13 cellular contexts compared by ENCODE assay signal in genomic region chr2:13543550-13543949, GRCh38.
DNase-seq lines count a peak whose midpoint lies in the region; ATAC-seq and TF ChIP-seq lines count a peak whose summit lies in the region.
"Had no signal": no experiment of that assay in that cellular context is flagged by ENCODE, and none has a peak within 500 bp of the region (broad histone marks: within the 10 kb centered on the region; RNA-seq: fewer than 3 reads in every experiment).

No MANE protein-coding gene starts in this region.

- no peak overlapping the region for H3K4me2 ChIP-seq in PC-3 (ENCODE audit: low read length)

- no peak for DNase-seq in GM19240 (ENCODE audit: insufficient read length, low spot score)
- DNase-seq in PC-3, result no peak
- no peak for DNase-seq in SIG-M5 treated with dmso at 0.1 percent for 504 hours (lab: John Stamatoyannopoulos, UW; ENCODE audit: unreplicated experiment)
- no peak for DNase-seq in activated CD4-positive, alpha-beta T cell treated with anti-CD3 and anti-CD28 coated beads, Interleukin-2, amount 50 U/mL, for 4 hours
- DNase-seq: activated T-cell treated with anti-CD3 and anti-CD28 coated beads, Interleukin-2, amount 50 U/mL, for 48 hours; dorsolateral prefrontal cortex; NCI-H1436 had no signal

- POLR2A ChIA-PET in PC-3 (lab: Charles Lee; ENCODE audit: unreplicated experiment), result no interaction called here

- no peaks in the 10 kb centered on the region for H3F3A ChIP-seq in PC-3 (ENCODE audit: low read length, unreplicated experiment)

- intact Hi-C loops in PC-3 (cut with micrococcal nuclease), result no loop called here

- H2AFZ ChIP-seq in PC-3 (ENCODE audit: low read length), result no peak overlapping the region

- peaks cover 9% of the 10 kb centered on the region for H3K4me1 ChIP-seq in PC-3 (ENCODE audit: insufficient read depth, low read length)
- H3K4me1 ChIP-seq: ascending aorta had no signal

- no peaks in the 10 kb centered on the region for H3K36me3 ChIP-seq in PC-3 (ENCODE audit: low read depth, low read length)
- H3K36me3 ChIP-seq: ascending aorta had no signal

- BruUV-seq in PC-3 (replicated peaks; lab: Mats Ljungman, UMichigan), result no TSS peak

- no peak overlapping the region for H3K27ac ChIP-seq in PC-3 (ENCODE audit: low read length)
- H3K27ac ChIP-seq: ascending aorta, dorsolateral prefrontal cortex had no signal

- TF ChIP-seq CTCF in PC-3 (conservative IDR thresholded peaks at IDR 0.05; ENCODE audit: low read depth, low read length), result no peak

- no peaks in the 10 kb centered on the region for H4K20me1 ChIP-seq in PC-3 (ENCODE audit: low read length)

- no peaks in the 10 kb centered on the region for H3K9me3 ChIP-seq in PC-3 (ENCODE audit: low read length)
- H3K9me3 ChIP-seq: ascending aorta had no signal

- H3K27me3 ChIP-seq in PC-3 (ENCODE audit: low read length), result no peaks in the 10 kb centered on the region
- H3K27me3 ChIP-seq: ascending aorta, dorsolateral prefrontal cortex had no signal

- H3K79me2 ChIP-seq in PC-3 (ENCODE audit: low read length), result no peaks in the 10 kb centered on the region

- H3K9ac ChIP-seq in PC-3 (ENCODE audit: low read length), result no peak overlapping the region

- CTCF ChIA-PET in PC-3 (lab: Charles Lee), result no interaction called here

- ATAC-seq in GM18511 (IDR thresholded peaks at IDR 0.05; ENCODE audit: unreplicated experiment) (peak; percentile 78), GM19468 (IDR thresholded peaks at IDR 0.05; ENCODE audit: extremely low read depth, unreplicated experiment) (peak; percentile 54), HG02852 (IDR thresholded peaks at IDR 0.05; ENCODE audit: unreplicated experiment) (peak; percentile 59), HG03460 (IDR thresholded peaks at IDR 0.05; ENCODE audit: unreplicated experiment) (peak; percentile 71), PC-3 (no peak)
- ATAC-seq: HCT116 had no signal

- H3K4me3 ChIP-seq in PC-3 (ENCODE audit: low read length), result no peak overlapping the region
- H3K4me3 ChIP-seq: ascending aorta, dorsolateral prefrontal cortex had no signal

- H3K9me2 ChIP-seq in PC-3 (replicated peaks; ENCODE audit: low read length), result no peaks in the 10 kb centered on the region
